In genomic region chr6:18350271-18350670, GRCh38 we compare ENCODE assay signal across 1 cellular context.
TF ChIP-seq lines count a peak whose summit lies in the region.

No MANE protein-coding gene starts in this region.

TF ChIP-seq in IMR-90, 13 proteins besides CTCF, POLR2A, EP300 and RAD21 (continued from another document):
- TF ChIP-seq ELK1 (IDR thresholded peaks at IDR 0.05; ENCODE audit: borderline replicate concordance, low read depth, low read length) (no peak), CEBPB (IDR thresholded peaks at IDR 0.05; ENCODE audit: low read depth, low read length) (no peak), MAFK (IDR thresholded peaks at IDR 0.05; ENCODE audit: low read depth, low read length) (no peak), MAZ (IDR thresholded peaks at IDR 0.05; ENCODE audit: borderline replicate concordance, low read depth, low read length) (no peak), CHD1 (IDR thresholded peaks at IDR 0.05; ENCODE audit: low read depth, low read length) (no peak), SMC3 (IDR thresholded peaks at IDR 0.05; ENCODE audit: low read depth, low read length) (no peak), MXI1 (IDR thresholded peaks at IDR 0.05; ENCODE audit: borderline replicate concordance, low read depth, low read length) (no peak), RCOR1 (IDR thresholded peaks at IDR 0.05; ENCODE audit: insufficient replicate concordance, low read length) (no peak), NFE2L2 (IDR thresholded peaks at IDR 0.05; ENCODE audit: low read depth, low read length) (no peak), USF2 (IDR thresholded peaks at IDR 0.05; ENCODE audit: low read depth, low read length) (no peak)
